In genomic region chr6:43488667-43489276, GRCh38 we compare ENCODE assay signal across 18 cellular contexts. TPM values are rescaled to one million over a fixed set of nuclear protein-coding genes. Genes with fewer than 3 reads are reported as not detected.
DNase-seq lines count a peak whose midpoint lies in the region; ATAC-seq, FAIRE-seq and TF ChIP-seq lines count a peak whose summit lies in the region.
"Had no signal": no experiment of that assay in that cellular context is flagged by ENCODE, and none has a peak within 500 bp of the region (broad histone marks: within the 10 kb centered on the region; RNA-seq: fewer than 3 reads in every experiment).

No MANE protein-coding gene starts in this region.

- H3K9me3 ChIP-seq in BE2C, result no peaks in the 10 kb centered on the region
- no peaks in the 10 kb centered on the region for H3K9me3 ChIP-seq in H9 (ENCODE audit: control insufficient read depth, low read depth, low read length)
- H3K9me3 ChIP-seq in astrocyte (ENCODE audit: insufficient read depth, low read depth, low read length), result no peaks in the 10 kb centered on the region
- no peaks in the 10 kb centered on the region for H3K9me3 ChIP-seq in neural progenitor cell (ENCODE audit: low read depth)
- H3K9me3 ChIP-seq in HAP-1, result no peaks in the 10 kb centered on the region
- H3K9me3 ChIP-seq: transverse colon had no signal

- no peak overlapping the region for H3K27ac ChIP-seq in H9 (ENCODE audit: insufficient read length, low read depth, low read length)
- H3K27ac ChIP-seq in astrocyte (ENCODE audit: low read depth, low read length), result no peak overlapping the region
- no peak overlapping the region for H3K27ac ChIP-seq in neural progenitor cell
- H3K27ac ChIP-seq: PC-9, transverse colon, WERI-Rb-1 had no signal

- TF ChIP-seq CTCF in BE2C (IDR thresholded peaks at IDR 0.05; ENCODE audit: low read depth, low read length), result no peak
- no peak for TF ChIP-seq CTCF in H9 (conservative IDR thresholded peaks at IDR 0.05)
- TF ChIP-seq CTCF in astrocyte (IDR thresholded peaks at IDR 0.05; ENCODE audit: insufficient read depth, low read depth, low read length), result no peak
- TF ChIP-seq CTCF in neural progenitor cell (IDR thresholded peaks at IDR 0.05), result no peak

- peaks cover 16% of the 10 kb centered on the region for H3K79me1 ChIP-seq in H9 (ENCODE audit: insufficient read depth, low read depth, low read length, poor library complexity, severe bottlenecking)

- no peak overlapping the region for H2AK5ac ChIP-seq in H9 (ENCODE audit: insufficient read length, low read length)

- H3T11ph ChIP-seq in H9 (ENCODE audit: low read length), result no peak overlapping the region

- H3K4ac ChIP-seq in H9 (ENCODE audit: low read depth, low read length), result no peak overlapping the region

- no peak overlapping the region for H2BK120ac ChIP-seq in H9 (ENCODE audit: low read depth, low read length, poor library complexity, severe bottlenecking)

- in situ Hi-C loops in HAP-1 (cut with MboI; ENCODE audit: low sequenced_read_pairs), result no loop called here

- no peak overlapping the region for H2BK15ac ChIP-seq in H9 (ENCODE audit: low read depth, low read length)

- peaks cover 18 to 23% of the 10 kb centered on the region in 2 experiments for H3K4me1 Mint-ChIP-seq in H9
- H3K4me1 Mint-ChIP-seq in astrocyte (ENCODE audit: low read depth, unreplicated experiment), result peaks cover 16% of the 10 kb centered on the region
- H3K4me1 Mint-ChIP-seq in neural progenitor cell, result peaks cover 10% of the 10 kb centered on the region

- H3K4me3 Mint-ChIP-seq in H9 (no peak overlapping the region), astrocyte (ENCODE audit: unreplicated experiment) (peak overlapping the region; percentile 9), neural progenitor cell (no peak overlapping the region)
- H3K4me3 Mint-ChIP-seq: B cell; naive thymus-derived CD8-positive, alpha-beta T cell had no signal

- H3F3A ChIP-seq in neural progenitor cell (ENCODE audit: low read depth), result no peaks in the 10 kb centered on the region

- H3K79me2 ChIP-seq in H9 (ENCODE audit: insufficient read depth, low read length) (peaks cover 6% of the 10 kb centered on the region; the same call in 1 of the 2 replicates), astrocyte (ENCODE audit: insufficient read depth, low read length) (peaks cover 40% of the 10 kb centered on the region), neural progenitor cell (ENCODE audit: low read depth) (no peaks in the 10 kb centered on the region)

- no peak overlapping the region for H4K91ac ChIP-seq in H9 (ENCODE audit: insufficient read length, low read depth, low read length)

- no peak overlapping the region for H2BK5ac ChIP-seq in H9 (ENCODE audit: insufficient read length, low read length)

- H3K23ac ChIP-seq in H9 (ENCODE audit: insufficient read length, low read depth, low read length), result no peak overlapping the region

- no peaks in the 10 kb centered on the region for H4K20me1 ChIP-seq in H9 (ENCODE audit: control insufficient read depth, insufficient read depth, insufficient read length)
- peaks cover 51% of the 10 kb centered on the region for H4K20me1 ChIP-seq in astrocyte (ENCODE audit: insufficient read depth, low read length)
- H4K20me1 ChIP-seq in neural progenitor cell (ENCODE audit: low read depth), result peaks cover 16% of the 10 kb centered on the region

- H3K9ac ChIP-seq in H9 (ENCODE audit: extremely low read depth, insufficient read length, low read length), result no peak overlapping the region
- no peak overlapping the region for H3K9ac ChIP-seq in astrocyte (ENCODE audit: low read length)
- peak overlapping the region; percentile 17 for H3K9ac ChIP-seq in neural progenitor cell

- H4K8ac ChIP-seq in H9 (replicated peaks; ENCODE audit: insufficient read length, low read depth, low read length), result no peak overlapping the region

- H3K4me3 ChIP-seq in BE2C (ENCODE audit: low read depth, low read length) (peak overlapping the region; percentile 4; the same call in 1 of the 2 replicates), astrocyte (ENCODE audit: insufficient read depth, low read depth, low read length) (no peak overlapping the region), neural progenitor cell (no peak overlapping the region), HAP-1 (no peak overlapping the region)
- H3K4me3 ChIP-seq: PC-9, transverse colon had no signal

- H3K27ac Mint-ChIP-seq in H9 (peak overlapping the region in 2 of 3 experiments; percentile 20 to 73; a peak in 4 of 7 replicates), astrocyte (ENCODE audit: unreplicated experiment) (no peak overlapping the region), neural progenitor cell (peak overlapping the region; percentile 25)
- peak overlapping the region in 1 of 2 donors; percentile 33 for H3K27ac Mint-ChIP-seq in activated naive CD4-positive, alpha-beta T cell treated with anti-CD3 and anti-CD28 coated beads, Interleukin-2, amount 50 U/mL, for 72 hours
- H3K27ac Mint-ChIP-seq: B cell had no signal

- H3K4me2 ChIP-seq in H9 (ENCODE audit: insufficient read depth, insufficient read length, low read length), result no peak overlapping the region
- no peak overlapping the region for H3K4me2 ChIP-seq in astrocyte (ENCODE audit: low read length)
- peak overlapping the region; percentile 5 for H3K4me2 ChIP-seq in neural progenitor cell
- H3K4me2 ChIP-seq: PC-9 had no signal

- no peak overlapping the region for H3K14ac ChIP-seq in H9 (ENCODE audit: insufficient read depth, low read length)

- H3K27me3 Mint-ChIP-seq in H9 (ENCODE audit: low read depth), result no peaks in the 10 kb centered on the region
- H3K27me3 Mint-ChIP-seq in astrocyte (ENCODE audit: low read depth, unreplicated experiment), result no peaks in the 10 kb centered on the region
- no peaks in the 10 kb centered on the region for H3K27me3 Mint-ChIP-seq in neural progenitor cell (ENCODE audit: insufficient read depth, low read depth)
- H3K27me3 Mint-ChIP-seq: B cell; naive thymus-derived CD8-positive, alpha-beta T cell had no signal

- H3K56ac ChIP-seq in H9 (ENCODE audit: insufficient read length, low read depth, low read length), result no peak overlapping the region

- no peak overlapping the region for H2BK12ac ChIP-seq in H9 (ENCODE audit: insufficient read length, low read depth, low read length)

- no peak for FAIRE-seq in astrocyte (lab: Jason Lieb, UNC)

- peaks cover 0 to 4% (median 0%) of the 10 kb centered on the region in 3 experiments; a peak in 3 of 7 replicates for H3K36me3 Mint-ChIP-seq in H9 (ENCODE audit: insufficient read depth in 1 of 3, low read depth in 3 of 3)
- peaks cover 5% of the 10 kb centered on the region for H3K36me3 Mint-ChIP-seq in astrocyte (ENCODE audit: low read depth, unreplicated experiment)
- peaks cover 9% of the 10 kb centered on the region for H3K36me3 Mint-ChIP-seq in neural progenitor cell
- no peaks in the 10 kb centered on the region for H3K36me3 Mint-ChIP-seq in activated naive CD4-positive, alpha-beta T cell treated with anti-CD3 and anti-CD28 coated beads, Interleukin-2, amount 50 U/mL, for 72 hours

- H3K9me3 Mint-ChIP-seq in H9 (no peaks in the 10 kb centered on the region), astrocyte (ENCODE audit: unreplicated experiment) (no peaks in the 10 kb centered on the region), neural progenitor cell (no peaks in the 10 kb centered on the region)
- H3K9me3 Mint-ChIP-seq in activated naive CD4-positive, alpha-beta T cell treated with anti-CD3 and anti-CD28 coated beads, Interleukin-2, amount 50 U/mL, for 72 hours, result no peaks in the 10 kb centered on the region
- H3K9me3 Mint-ChIP-seq: naive thymus-derived CD8-positive, alpha-beta T cell had no signal

- ATAC-seq in HG03521 (IDR thresholded peaks at IDR 0.05; ENCODE audit: unreplicated experiment), result no peak
- no peak for ATAC-seq in activated naive CD4-positive, alpha-beta T cell treated with anti-CD3 and anti-CD28 coated beads, Interleukin-2, amount 50 U/mL, for 72 hours
- ATAC-seq: left lobe of liver; naive thymus-derived CD8-positive, alpha-beta T cell had no signal

- H2AFZ ChIP-seq in H9 (ENCODE audit: low read length) (no peak overlapping the region), astrocyte (ENCODE audit: low read depth, low read length) (no peak overlapping the region), neural progenitor cell (replicated peaks) (no peak overlapping the region)
- H2AFZ ChIP-seq: PC-9 had no signal

- no peaks in the 10 kb centered on the region for H3K23me2 ChIP-seq in H9 (ENCODE audit: insufficient read length, low read depth, low read length, poor library complexity, severe bottlenecking)

- no peak overlapping the region for H4K5ac ChIP-seq in H9 (ENCODE audit: insufficient read length, low read depth, low read length)

- H3K36me3 ChIP-seq in BE2C (peaks cover 7% of the 10 kb centered on the region), astrocyte (ENCODE audit: insufficient read depth, low read length) (no peaks in the 10 kb centered on the region), neural progenitor cell (no peaks in the 10 kb centered on the region), HAP-1 (replicated peaks) (no peaks in the 10 kb centered on the region)
- H3K36me3 ChIP-seq: transverse colon had no signal

- WGBS in H9 (ENCODE audit: extremely low coverage, insufficient read length, low lambda C conversion rate), result no CpG with 5 or more reads among the region's 4 CpGs

- no peak overlapping the region for H2BK20ac ChIP-seq in H9 (ENCODE audit: low read depth, low read length, poor library complexity, severe bottlenecking)

- DNase-seq in BE2C (no peak), H9 (no peak), astrocyte (ENCODE audit: low read depth) (peak; percentile 9), neural progenitor cell (ENCODE audit: low spot score) (no peak), HAP-1 (ENCODE audit: low spot score in 2 of 2) (no peak)
- no peak for DNase-seq in activated naive CD4-positive, alpha-beta T cell treated with anti-CD3 and anti-CD28 coated beads, Interleukin-2, amount 50 U/mL, for 72 hours (ENCODE audit: low spot score in 2 of 2)
- no peak for DNase-seq in stimulated activated CD4-positive, alpha-beta T cell treated with anti-CD3 and anti-CD28 coated beads, Interleukin-15, amount 100 ng/mL, for 24 hours
- DNase-seq: activated gamma-delta T cell treated with Interleukin-2 at 50 U/mL for 16 hours; dermis blood vessel endothelial cell; DMS79; naive thymus-derived CD8-positive, alpha-beta T cell; NCI-H510A; PC-9; transverse colon; WERI-Rb-1 had no signal

- peaks cover 19% of the 10 kb centered on the region for H3K4me1 ChIP-seq in BE2C
- H3K4me1 ChIP-seq in H9 (ENCODE audit: insufficient read depth, low read length), result peaks cover 3% of the 10 kb centered on the region; the same call in 1 of the 2 replicates
- H3K4me1 ChIP-seq in astrocyte (ENCODE audit: insufficient read depth, low read length), result peaks cover 23% of the 10 kb centered on the region
- H3K4me1 ChIP-seq in neural progenitor cell, result peaks cover 12% of the 10 kb centered on the region
- no peaks in the 10 kb centered on the region for H3K4me1 ChIP-seq in HAP-1

- no peak overlapping the region for H3K18ac ChIP-seq in H9 (ENCODE audit: insufficient read length, low read depth, low read length)

- no peaks in the 10 kb centered on the region for H3K27me3 ChIP-seq in BE2C
- no peaks in the 10 kb centered on the region for H3K27me3 ChIP-seq in H9 (ENCODE audit: insufficient read depth, low read length)
- H3K27me3 ChIP-seq in astrocyte (ENCODE audit: insufficient read depth, low read length), result no peaks in the 10 kb centered on the region
- no peaks in the 10 kb centered on the region for H3K27me3 ChIP-seq in neural progenitor cell
- H3K27me3 ChIP-seq in HAP-1 (ENCODE audit: low read depth), result no peaks in the 10 kb centered on the region
- H3K27me3 ChIP-seq: transverse colon had no signal

RNA-seq across cellular contexts. Expression of gene TJAP1, which starts 11.4 kb away (rescaled TPM):
- polyA plus RNA-seq in BE2C (2012; ENCODE audit: insufficient read depth, insufficient read length, low read depth), result 53.9 TPM
- 45.1 and 49.2 TPM in 2 replicates for total RNA-seq in H9 (2021)
- total RNA-seq in astrocyte, result 26.6 and 28.3 TPM in 2 replicates
- total RNA-seq in neural progenitor cell (ENCODE audit: low replicate concordance), result 12.9 and 31.4 TPM in 2 replicates
- total RNA-seq in activated naive CD4-positive, alpha-beta T cell treated with anti-CD3 and anti-CD28 coated beads, Interleukin-2, amount 50 U/mL, for 72 hours, result 10 to 100 TPM; 23.0 to 35.0 TPM

RNA-seq across cellular contexts. Expression of gene LRRC73, which starts 21.4 kb away (rescaled TPM):
- 0.48 TPM for polyA plus RNA-seq in BE2C (2012; ENCODE audit: insufficient read depth, insufficient read length, low read depth)
- total RNA-seq in H9 (2021) (0.26 and 0.55 TPM in 2 replicates), astrocyte (0.30 and 0.31 TPM in 2 replicates), neural progenitor cell (ENCODE audit: low replicate concordance) (0.37 TPM in 1 of 2 replicates, not detected in the other)
- under 1 TPM; 0.12 to 0.48 TPM for total RNA-seq in activated naive CD4-positive, alpha-beta T cell treated with anti-CD3 and anti-CD28 coated beads, Interleukin-2, amount 50 U/mL, for 72 hours
- polyA plus RNA-seq: naive thymus-derived CD8-positive, alpha-beta T cell had no signal

RNA-seq across cellular contexts. Expression of gene YIPF3, which starts 28.0 kb away (rescaled TPM):
- 421 TPM for polyA plus RNA-seq in BE2C (2012; ENCODE audit: insufficient read depth, insufficient read length, low read depth)
- total RNA-seq in H9 (2021) (80.7 and 84.5 TPM in 2 replicates), astrocyte (132 and 141 TPM in 2 replicates), neural progenitor cell (ENCODE audit: low replicate concordance) (102 and 117 TPM in 2 replicates)
- total RNA-seq in activated naive CD4-positive, alpha-beta T cell treated with anti-CD3 and anti-CD28 coated beads, Interleukin-2, amount 50 U/mL, for 72 hours, result 10 to 100 TPM; 40.7 to 49.1 TPM

RNA-seq across cellular contexts. Expression of gene POLR1C, which starts 28.1 kb away (rescaled TPM):
- 114 TPM for polyA plus RNA-seq in BE2C (2012; ENCODE audit: insufficient read depth, insufficient read length, low read depth)
- total RNA-seq in H9 (2021), result 75.8 and 76.6 TPM in 2 replicates
- 41.8 and 46.2 TPM in 2 replicates for total RNA-seq in astrocyte
- 23.2 and 24.4 TPM in 2 replicates for total RNA-seq in neural progenitor cell (ENCODE audit: low replicate concordance)
- 10 to 100 TPM; 34.2 to 57.1 TPM for total RNA-seq in activated naive CD4-positive, alpha-beta T cell treated with anti-CD3 and anti-CD28 coated beads, Interleukin-2, amount 50 U/mL, for 72 hours

RNA-seq across cellular contexts. Expression of gene DLK2, which starts 33.4 kb away (rescaled TPM):
- 0.69 TPM for polyA plus RNA-seq in BE2C (2012; ENCODE audit: insufficient read depth, insufficient read length, low read depth)
- 0.57 and 0.96 TPM in 2 replicates for total RNA-seq in H9 (2021)
- 0.41 and 0.68 TPM in 2 replicates for total RNA-seq in astrocyte
- total RNA-seq in neural progenitor cell (ENCODE audit: low replicate concordance), result 1.1 TPM in 1 of 2 replicates, not detected in the other
- 1 to 10 TPM in 1 of 2 donors, under 1 TPM in 1; 0.18 to 3.4 TPM for total RNA-seq in activated naive CD4-positive, alpha-beta T cell treated with anti-CD3 and anti-CD28 coated beads, Interleukin-2, amount 50 U/mL, for 72 hours
- total RNA-seq: B cell, left lobe of liver had no signal
